Comparison of ENCODE assay signal across 9 cellular contexts in genomic region chr17:3397801-3398200, GRCh38. TPM values are rescaled to one million over a fixed set of nuclear protein-coding genes. Genes with fewer than 3 reads are reported as not detected.
"Had no signal": no experiment of that assay in that cellular context is flagged by ENCODE, and none has a peak within 500 bp of the region (broad histone marks: within the 10 kb centered on the region; RNA-seq: fewer than 3 reads in every experiment).

No MANE protein-coding gene starts in this region.

RNA-seq across cellular contexts. Expression of gene OR1E1, which starts 0.4 kb away (rescaled TPM):
- total RNA-seq: activated T-helper 1 cell treated with anti-CD3 and anti-CD28 coated beads, Interleukin-12 subunit alpha, Interleukin-12 subunit beta, Interleukin-2, Interleukin-4 antibody, amounts not matched to agents 30 ng/mL and 10 ng/mL and 1 ng/mL, durations not matched to agents 14 hours and 24 hours and 36 hours; fibroblast of lung; left cardiac atrium; lung; mesothelial cell of epicardium; osteocyte; suprapubic skin had no signal
- polyA plus RNA-seq: fibroblast of lung, lung, small intestine had no signal

RNA-seq across cellular contexts. Expression of gene OR3A2, which starts 11.7 kb away (rescaled TPM):
- total RNA-seq: fibroblast of lung, mesothelial cell of epicardium, osteocyte had no signal
- polyA plus RNA-seq: fibroblast of lung had no signal

RNA-seq across cellular contexts. Expression of gene OR3A3, which starts 13.4 kb away (rescaled TPM):
- total RNA-seq: activated T-helper 1 cell treated with anti-CD3 and anti-CD28 coated beads, Interleukin-12 subunit alpha, Interleukin-12 subunit beta, Interleukin-2, Interleukin-4 antibody, amounts not matched to agents 30 ng/mL and 10 ng/mL and 1 ng/mL, durations not matched to agents 14 hours and 24 hours and 36 hours; fibroblast of lung; left cardiac atrium; mesothelial cell of epicardium; osteocyte; psoas muscle; suprapubic skin had no signal
- polyA plus RNA-seq: fibroblast of lung, lung, psoas muscle, small intestine had no signal

RNA-seq across cellular contexts. Expression of gene OR1E2, which starts 35.8 kb away (rescaled TPM):
- total RNA-seq: activated T-helper 1 cell treated with anti-CD3 and anti-CD28 coated beads, Interleukin-12 subunit alpha, Interleukin-12 subunit beta, Interleukin-2, Interleukin-4 antibody, amounts not matched to agents 30 ng/mL and 10 ng/mL and 1 ng/mL, durations not matched to agents 14 hours and 24 hours and 36 hours; fibroblast of lung; left cardiac atrium; lung; mesothelial cell of epicardium; osteocyte; psoas muscle had no signal
- polyA plus RNA-seq: fibroblast of lung, lung, psoas muscle, small intestine had no signal
